ENCODE assay signal across 1 cellular context in the genomic region with DNA sequence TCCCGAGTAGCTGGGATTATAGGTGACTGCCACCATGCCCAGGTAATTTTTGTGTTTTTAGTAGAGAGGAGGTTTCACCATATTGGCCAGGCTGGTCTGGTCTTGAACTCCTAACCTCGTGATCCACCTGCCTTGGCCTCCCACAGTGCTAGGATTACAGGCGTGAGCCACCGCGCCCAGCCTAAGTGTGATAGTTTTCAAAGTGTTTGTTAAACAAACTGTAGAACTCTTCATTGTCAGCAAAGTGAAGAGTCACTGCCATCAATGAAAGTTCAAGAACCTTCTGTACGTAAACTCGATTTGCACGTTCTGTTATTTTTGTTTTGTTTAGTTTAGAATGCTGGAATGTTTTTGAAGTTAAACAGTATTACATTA.
TF ChIP-seq lines count a peak whose summit lies in the region.

No MANE protein-coding gene starts in this region.

TF ChIP-seq in HepG2, 621 proteins besides CTCF, POLR2A, EP300 and RAD21 (continued from another document and continues in another):
- TF ChIP-seq TBL1XR1 (IDR thresholded peaks at IDR 0.05; ENCODE audit: borderline replicate concordance, low read length, partially characterized antibody), result no peak
- TF ChIP-seq HMG20B (CRISPR knock-in tag; conservative IDR thresholded peaks at IDR 0.05), result no peak
- no peak for TF ChIP-seq ZNF33A (CRISPR knock-in tag; IDR thresholded peaks at IDR 0.05; ENCODE audit: borderline replicate concordance)
- no peak for TF ChIP-seq ZFP37 (CRISPR knock-in tag; IDR thresholded peaks at IDR 0.05; ENCODE audit: borderline replicate concordance)
- no peak; the same call in 1 of the 2 replicates for TF ChIP-seq FOXP1 (IDR thresholded peaks at IDR 0.05)
- TF ChIP-seq FOXP1 (CRISPR knock-in tag; IDR thresholded peaks at IDR 0.05), result peak; percentile 94
- TF ChIP-seq SAP130 (CRISPR knock-in tag; IDR thresholded peaks at IDR 0.05; ENCODE audit: low read depth), result peak; percentile 60; the same call in 1 of the 2 replicates
- peak; percentile 26; the same call in 1 of the 2 replicates for TF ChIP-seq NCOA2 (CRISPR knock-in tag; IDR thresholded peaks at IDR 0.05)
- TF ChIP-seq NR2F6 (IDR thresholded peaks at IDR 0.05), result peak; percentile 68
- 0 out of 2 replicates have a peak, but pooled peaks have one; percentile 8 for TF ChIP-seq NR2F6 (CRISPR knock-in tag; IDR thresholded peaks at IDR 0.05)
- no peak for TF ChIP-seq ESRRA (CRISPR knock-in tag; IDR thresholded peaks at IDR 0.05; ENCODE audit: low read depth)
- TF ChIP-seq ZMAT3 (CRISPR knock-in tag; conservative IDR thresholded peaks at IDR 0.05), result no peak
- no peak for TF ChIP-seq ATF7 (IDR thresholded peaks at IDR 0.05)
- 0 out of 2 replicates have a peak, but pooled peaks have one; percentile 10 for TF ChIP-seq ATF7 (CRISPR knock-in tag; IDR thresholded peaks at IDR 0.05)
- no peak for TF ChIP-seq ZNF207 (IDR thresholded peaks at IDR 0.05; ENCODE audit: borderline replicate concordance)
- TF ChIP-seq PLRG1 (conservative IDR thresholded peaks at IDR 0.05), result no peak
- no peak for TF ChIP-seq ZNF577 (CRISPR knock-in tag; IDR thresholded peaks at IDR 0.05; ENCODE audit: borderline replicate concordance, low read depth)
- TF ChIP-seq ZNF160 (CRISPR knock-in tag; IDR thresholded peaks at IDR 0.05), result no peak
- TF ChIP-seq, protein P1, sequence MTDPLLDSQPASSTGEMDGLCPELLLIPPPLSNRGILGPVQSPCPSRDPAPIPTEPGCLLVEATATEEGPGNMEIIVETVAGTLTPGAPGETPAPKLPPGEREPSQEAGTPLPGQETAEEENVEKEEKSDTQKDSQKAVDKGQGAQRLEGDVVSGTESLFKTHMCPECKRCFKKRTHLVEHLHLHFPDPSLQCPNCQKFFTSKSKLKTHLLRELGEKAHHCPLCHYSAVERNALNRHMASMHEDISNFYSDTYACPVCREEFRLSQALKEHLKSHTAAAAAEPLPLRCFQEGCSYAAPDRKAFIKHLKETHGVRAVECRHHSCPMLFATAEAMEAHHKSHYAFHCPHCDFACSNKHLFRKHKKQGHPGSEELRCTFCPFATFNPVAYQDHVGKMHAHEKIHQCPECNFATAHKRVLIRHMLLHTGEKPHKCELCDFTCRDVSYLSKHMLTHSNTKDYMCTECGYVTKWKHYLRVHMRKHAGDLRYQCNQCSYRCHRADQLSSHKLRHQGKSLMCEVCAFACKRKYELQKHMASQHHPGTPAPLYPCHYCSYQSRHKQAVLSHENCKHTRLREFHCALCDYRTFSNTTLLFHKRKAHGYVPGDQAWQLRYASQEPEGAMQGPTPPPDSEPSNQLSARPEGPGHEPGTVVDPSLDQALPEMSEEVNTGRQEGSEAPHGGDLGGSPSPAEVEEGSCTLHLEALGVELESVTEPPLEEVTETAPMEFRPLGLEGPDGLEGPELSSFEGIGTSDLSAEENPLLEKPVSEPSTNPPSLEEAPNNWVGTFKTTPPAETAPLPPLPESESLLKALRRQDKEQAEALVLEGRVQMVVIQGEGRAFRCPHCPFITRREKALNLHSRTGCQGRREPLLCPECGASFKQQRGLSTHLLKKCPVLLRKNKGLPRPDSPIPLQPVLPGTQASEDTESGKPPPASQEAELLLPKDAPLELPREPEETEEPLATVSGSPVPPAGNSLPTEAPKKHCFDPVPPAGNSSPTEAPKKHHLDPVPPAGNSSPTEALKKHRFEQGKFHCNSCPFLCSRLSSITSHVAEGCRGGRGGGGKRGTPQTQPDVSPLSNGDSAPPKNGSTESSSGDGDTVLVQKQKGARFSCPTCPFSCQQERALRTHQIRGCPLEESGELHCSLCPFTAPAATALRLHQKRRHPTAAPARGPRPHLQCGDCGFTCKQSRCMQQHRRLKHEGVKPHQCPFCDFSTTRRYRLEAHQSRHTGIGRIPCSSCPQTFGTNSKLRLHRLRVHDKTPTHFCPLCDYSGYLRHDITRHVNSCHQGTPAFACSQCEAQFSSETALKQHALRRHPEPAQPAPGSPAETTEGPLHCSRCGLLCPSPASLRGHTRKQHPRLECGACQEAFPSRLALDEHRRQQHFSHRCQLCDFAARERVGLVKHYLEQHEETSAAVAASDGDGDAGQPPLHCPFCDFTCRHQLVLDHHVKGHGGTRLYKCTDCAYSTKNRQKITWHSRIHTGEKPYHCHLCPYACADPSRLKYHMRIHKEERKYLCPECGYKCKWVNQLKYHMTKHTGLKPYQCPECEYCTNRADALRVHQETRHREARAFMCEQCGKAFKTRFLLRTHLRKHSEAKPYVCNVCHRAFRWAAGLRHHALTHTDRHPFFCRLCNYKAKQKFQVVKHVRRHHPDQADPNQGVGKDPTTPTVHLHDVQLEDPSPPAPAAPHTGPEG (CRISPR knock-in tag; IDR thresholded peaks at IDR 0.05), result no peak
- TF ChIP-seq, protein P2, sequence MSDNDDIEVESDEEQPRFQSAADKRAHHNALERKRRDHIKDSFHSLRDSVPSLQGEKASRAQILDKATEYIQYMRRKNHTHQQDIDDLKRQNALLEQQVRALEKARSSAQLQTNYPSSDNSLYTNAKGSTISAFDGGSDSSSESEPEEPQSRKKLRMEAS (IDR thresholded peaks at IDR 0.05), result peak; percentile 39; the same call in 1 of the 2 replicates
- TF ChIP-seq ZNF670 (CRISPR knock-in tag; IDR thresholded peaks at IDR 0.05; ENCODE audit: borderline replicate concordance), result no peak
- peak; percentile 57; the same call in 1 of the 2 replicates for TF ChIP-seq ZNF331 (CRISPR knock-in tag; IDR thresholded peaks at IDR 0.05)
- TF ChIP-seq KDM5B (CRISPR knock-in tag; IDR thresholded peaks at IDR 0.05; ENCODE audit: borderline replicate concordance), result no peak
- TF ChIP-seq ZNF292 (CRISPR knock-in tag; IDR thresholded peaks at IDR 0.05; ENCODE audit: borderline replicate concordance, low read depth), result 0 out of 2 replicates have a peak, but pooled peaks have one; percentile 6
- TF ChIP-seq MEF2D (CRISPR knock-in tag; IDR thresholded peaks at IDR 0.05), result peak; percentile 61; the same call in 1 of the 2 replicates
- TF ChIP-seq, protein P3, sequence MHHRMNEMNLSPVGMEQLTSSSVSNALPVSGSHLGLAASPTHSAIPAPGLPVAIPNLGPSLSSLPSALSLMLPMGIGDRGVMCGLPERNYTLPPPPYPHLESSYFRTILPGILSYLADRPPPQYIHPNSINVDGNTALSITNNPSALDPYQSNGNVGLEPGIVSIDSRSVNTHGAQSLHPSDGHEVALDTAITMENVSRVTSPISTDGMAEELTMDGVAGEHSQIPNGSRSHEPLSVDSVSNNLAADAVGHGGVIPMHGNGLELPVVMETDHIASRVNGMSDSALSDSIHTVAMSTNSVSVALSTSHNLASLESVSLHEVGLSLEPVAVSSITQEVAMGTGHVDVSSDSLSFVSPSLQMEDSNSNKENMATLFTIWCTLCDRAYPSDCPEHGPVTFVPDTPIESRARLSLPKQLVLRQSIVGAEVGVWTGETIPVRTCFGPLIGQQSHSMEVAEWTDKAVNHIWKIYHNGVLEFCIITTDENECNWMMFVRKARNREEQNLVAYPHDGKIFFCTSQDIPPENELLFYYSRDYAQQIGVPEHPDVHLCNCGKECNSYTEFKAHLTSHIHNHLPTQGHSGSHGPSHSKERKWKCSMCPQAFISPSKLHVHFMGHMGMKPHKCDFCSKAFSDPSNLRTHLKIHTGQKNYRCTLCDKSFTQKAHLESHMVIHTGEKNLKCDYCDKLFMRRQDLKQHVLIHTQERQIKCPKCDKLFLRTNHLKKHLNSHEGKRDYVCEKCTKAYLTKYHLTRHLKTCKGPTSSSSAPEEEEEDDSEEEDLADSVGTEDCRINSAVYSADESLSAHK (CRISPR knock-in tag; IDR thresholded peaks at IDR 0.05; ENCODE audit: borderline replicate concordance), result no peak
- no peak for TF ChIP-seq ZNF614 (CRISPR knock-in tag; IDR thresholded peaks at IDR 0.05; ENCODE audit: borderline replicate concordance)
- TF ChIP-seq ZNF839 (CRISPR knock-in tag; IDR thresholded peaks at IDR 0.05; ENCODE audit: borderline replicate concordance), result no peak
- peak; percentile 8; the same call in 1 of the 2 replicates for TF ChIP-seq KLF6 (CRISPR knock-in tag; IDR thresholded peaks at IDR 0.05)
- TF ChIP-seq FOSL2 (CRISPR knock-in tag; IDR thresholded peaks at IDR 0.05), result 0 out of 2 replicates have a peak, but pooled peaks have one; percentile 35
- TF ChIP-seq, protein P4, sequence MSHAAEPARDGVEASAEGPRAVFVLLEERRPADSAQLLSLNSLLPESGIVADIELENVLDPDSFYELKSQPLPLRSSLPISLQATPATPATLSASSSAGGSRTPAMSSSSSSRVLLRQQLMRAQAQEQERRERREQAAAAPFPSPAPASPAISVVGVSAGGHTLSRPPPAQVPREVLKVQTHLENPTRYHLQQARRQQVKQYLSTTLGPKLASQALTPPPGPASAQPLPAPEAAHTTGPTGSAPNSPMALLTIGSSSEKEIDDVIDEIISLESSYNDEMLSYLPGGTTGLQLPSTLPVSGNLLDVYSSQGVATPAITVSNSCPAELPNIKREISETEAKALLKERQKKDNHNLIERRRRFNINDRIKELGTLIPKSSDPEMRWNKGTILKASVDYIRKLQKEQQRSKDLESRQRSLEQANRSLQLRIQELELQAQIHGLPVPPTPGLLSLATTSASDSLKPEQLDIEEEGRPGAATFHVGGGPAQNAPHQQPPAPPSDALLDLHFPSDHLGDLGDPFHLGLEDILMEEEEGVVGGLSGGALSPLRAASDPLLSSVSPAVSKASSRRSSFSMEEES (CRISPR knock-in tag; IDR thresholded peaks at IDR 0.05), result peak; percentile 57; the same call in 1 of the 2 replicates
- TF ChIP-seq, protein P5, sequence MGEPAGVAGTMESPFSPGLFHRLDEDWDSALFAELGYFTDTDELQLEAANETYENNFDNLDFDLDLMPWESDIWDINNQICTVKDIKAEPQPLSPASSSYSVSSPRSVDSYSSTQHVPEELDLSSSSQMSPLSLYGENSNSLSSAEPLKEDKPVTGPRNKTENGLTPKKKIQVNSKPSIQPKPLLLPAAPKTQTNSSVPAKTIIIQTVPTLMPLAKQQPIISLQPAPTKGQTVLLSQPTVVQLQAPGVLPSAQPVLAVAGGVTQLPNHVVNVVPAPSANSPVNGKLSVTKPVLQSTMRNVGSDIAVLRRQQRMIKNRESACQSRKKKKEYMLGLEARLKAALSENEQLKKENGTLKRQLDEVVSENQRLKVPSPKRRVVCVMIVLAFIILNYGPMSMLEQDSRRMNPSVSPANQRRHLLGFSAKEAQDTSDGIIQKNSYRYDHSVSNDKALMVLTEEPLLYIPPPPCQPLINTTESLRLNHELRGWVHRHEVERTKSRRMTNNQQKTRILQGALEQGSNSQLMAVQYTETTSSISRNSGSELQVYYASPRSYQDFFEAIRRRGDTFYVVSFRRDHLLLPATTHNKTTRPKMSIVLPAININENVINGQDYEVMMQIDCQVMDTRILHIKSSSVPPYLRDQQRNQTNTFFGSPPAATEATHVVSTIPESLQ (CRISPR knock-in tag; conservative IDR thresholded peaks at IDR 0.05), result 0 out of 2 replicates have a peak, but pooled peaks have one; percentile 67
- TF ChIP-seq, protein P6, sequence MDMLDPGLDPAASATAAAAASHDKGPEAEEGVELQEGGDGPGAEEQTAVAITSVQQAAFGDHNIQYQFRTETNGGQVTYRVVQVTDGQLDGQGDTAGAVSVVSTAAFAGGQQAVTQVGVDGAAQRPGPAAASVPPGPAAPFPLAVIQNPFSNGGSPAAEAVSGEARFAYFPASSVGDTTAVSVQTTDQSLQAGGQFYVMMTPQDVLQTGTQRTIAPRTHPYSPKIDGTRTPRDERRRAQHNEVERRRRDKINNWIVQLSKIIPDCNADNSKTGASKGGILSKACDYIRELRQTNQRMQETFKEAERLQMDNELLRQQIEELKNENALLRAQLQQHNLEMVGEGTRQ (IDR thresholded peaks at IDR 0.05; ENCODE audit: low read depth, low read length), result no peak
- TF ChIP-seq, protein P6 (CRISPR knock-in tag; IDR thresholded peaks at IDR 0.05; ENCODE audit: borderline replicate concordance), result no peak
- peak; percentile 36; the same call in 1 of the 2 replicates for TF ChIP-seq DPF2 (CRISPR knock-in tag; IDR thresholded peaks at IDR 0.05; ENCODE audit: borderline replicate concordance, low read depth)
- TF ChIP-seq MYC (CRISPR knock-in tag; IDR thresholded peaks at IDR 0.05; ENCODE audit: borderline replicate concordance), result no peak
- peak; percentile 75; the same call in 1 of the 2 replicates for TF ChIP-seq RCOR2 (CRISPR knock-in tag; IDR thresholded peaks at IDR 0.05)
- TF ChIP-seq, protein P7, sequence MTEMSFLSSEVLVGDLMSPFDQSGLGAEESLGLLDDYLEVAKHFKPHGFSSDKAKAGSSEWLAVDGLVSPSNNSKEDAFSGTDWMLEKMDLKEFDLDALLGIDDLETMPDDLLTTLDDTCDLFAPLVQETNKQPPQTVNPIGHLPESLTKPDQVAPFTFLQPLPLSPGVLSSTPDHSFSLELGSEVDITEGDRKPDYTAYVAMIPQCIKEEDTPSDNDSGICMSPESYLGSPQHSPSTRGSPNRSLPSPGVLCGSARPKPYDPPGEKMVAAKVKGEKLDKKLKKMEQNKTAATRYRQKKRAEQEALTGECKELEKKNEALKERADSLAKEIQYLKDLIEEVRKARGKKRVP (CRISPR knock-in tag; IDR thresholded peaks at IDR 0.05), result peak in 1 of 2 experiments; percentile 53; a peak in 2 of 4 replicates
- no peak for TF ChIP-seq ZBTB7B (CRISPR knock-in tag; IDR thresholded peaks at IDR 0.05)
- TF ChIP-seq, protein P8, sequence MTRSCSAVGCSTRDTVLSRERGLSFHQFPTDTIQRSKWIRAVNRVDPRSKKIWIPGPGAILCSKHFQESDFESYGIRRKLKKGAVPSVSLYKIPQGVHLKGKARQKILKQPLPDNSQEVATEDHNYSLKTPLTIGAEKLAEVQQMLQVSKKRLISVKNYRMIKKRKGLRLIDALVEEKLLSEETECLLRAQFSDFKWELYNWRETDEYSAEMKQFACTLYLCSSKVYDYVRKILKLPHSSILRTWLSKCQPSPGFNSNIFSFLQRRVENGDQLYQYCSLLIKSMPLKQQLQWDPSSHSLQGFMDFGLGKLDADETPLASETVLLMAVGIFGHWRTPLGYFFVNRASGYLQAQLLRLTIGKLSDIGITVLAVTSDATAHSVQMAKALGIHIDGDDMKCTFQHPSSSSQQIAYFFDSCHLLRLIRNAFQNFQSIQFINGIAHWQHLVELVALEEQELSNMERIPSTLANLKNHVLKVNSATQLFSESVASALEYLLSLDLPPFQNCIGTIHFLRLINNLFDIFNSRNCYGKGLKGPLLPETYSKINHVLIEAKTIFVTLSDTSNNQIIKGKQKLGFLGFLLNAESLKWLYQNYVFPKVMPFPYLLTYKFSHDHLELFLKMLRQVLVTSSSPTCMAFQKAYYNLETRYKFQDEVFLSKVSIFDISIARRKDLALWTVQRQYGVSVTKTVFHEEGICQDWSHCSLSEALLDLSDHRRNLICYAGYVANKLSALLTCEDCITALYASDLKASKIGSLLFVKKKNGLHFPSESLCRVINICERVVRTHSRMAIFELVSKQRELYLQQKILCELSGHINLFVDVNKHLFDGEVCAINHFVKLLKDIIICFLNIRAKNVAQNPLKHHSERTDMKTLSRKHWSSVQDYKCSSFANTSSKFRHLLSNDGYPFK (CRISPR knock-in tag; IDR thresholded peaks at IDR 0.05; ENCODE audit: borderline replicate concordance), result no peak
- no peak for TF ChIP-seq KDM2A (CRISPR knock-in tag; IDR thresholded peaks at IDR 0.05; ENCODE audit: borderline replicate concordance, low read depth)
- TF ChIP-seq SP4 (CRISPR knock-in tag; IDR thresholded peaks at IDR 0.05), result no peak
